Comparison of ENCODE assay signal across 14 cellular contexts in genomic region chr3:16423947-16424673, GRCh38.
DNase-seq lines count a peak whose midpoint lies in the region; ATAC-seq lines count a peak whose summit lies in the region.
"Had no signal": no experiment of that assay in that cellular context is flagged by ENCODE, and none has a peak within 500 bp of the region (broad histone marks: within the 10 kb centered on the region; RNA-seq: fewer than 3 reads in every experiment).

No MANE protein-coding gene starts in this region.

- no peaks in the 10 kb centered on the region for H3K27me3 Mint-ChIP-seq in activated T-cell treated with anti-CD3 and anti-CD28 coated beads, Interleukin-2, amount 50 U/mL, for 4 hours (ENCODE audit: low read depth)

- H3K36me3 Mint-ChIP-seq in activated T-cell treated with anti-CD3 and anti-CD28 coated beads, Interleukin-2, amount 50 U/mL, for 4 hours (ENCODE audit: insufficient read depth): peaks cover 20% of the 10 kb centered on the region

- DNase-seq in activated T-cell treated with anti-CD3 and anti-CD28 coated beads, Interleukin-2, amount 50 U/mL, for 4 hours: no peak
- DNase-seq in dedifferentiated amniotic fluid mesenchymal stem cell (ENCODE audit: extremely low spot score): no peak
- DNase-seq in NCI-H1694 treated with DMSO at 0.1 percent for 48 hours (lab: John Stamatoyannopoulos, UW): no peak
- DNase-seq in hippocampal formation (lab: John Stamatoyannopoulos, UW): no peak
- DNase-seq: BE2C, erythroblast, NCI-H446, retina had no signal

- H3K9me3 Mint-ChIP-seq in activated T-cell treated with anti-CD3 and anti-CD28 coated beads, Interleukin-2, amount 50 U/mL, for 4 hours: no peaks in the 10 kb centered on the region
- H3K9me3 Mint-ChIP-seq: activated T-helper 2 cell treated with anti-CD3 and anti-CD28 coated beads, Interferon-gamma antibody, Interleukin-2, Interleukin-4, amounts not matched to agents 10 μg/mL and 5 μg/mL and 100 μg/mL, durations not matched to agents 14 hours and 24 hours and 36 hours had no signal

- peak; percentile 87 for ATAC-seq in GM18517 (IDR thresholded peaks at IDR 0.05; ENCODE audit: unreplicated experiment)
- peak; percentile 56 for ATAC-seq in GM21381 (IDR thresholded peaks at IDR 0.05; ENCODE audit: unreplicated experiment)
- ATAC-seq in HG02973 (IDR thresholded peaks at IDR 0.05; ENCODE audit: unreplicated experiment): peak; percentile 83
- ATAC-seq in HG03575 (IDR thresholded peaks at IDR 0.05; ENCODE audit: extremely low read depth, insufficient number of reproducible peaks, low FRiP score, unreplicated experiment): peak; percentile 71
- ATAC-seq in activated T-cell treated with anti-CD3 and anti-CD28 coated beads, Interleukin-2, amount 50 U/mL, for 4 hours: no peak
- ATAC-seq: HCT116 had no signal

- peaks cover 9% of the 10 kb centered on the region for H3K4me1 Mint-ChIP-seq in activated T-cell treated with anti-CD3 and anti-CD28 coated beads, Interleukin-2, amount 50 U/mL, for 4 hours (ENCODE audit: low read depth)

- H3K4me3 Mint-ChIP-seq in activated T-cell treated with anti-CD3 and anti-CD28 coated beads, Interleukin-2, amount 50 U/mL, for 4 hours: no peak overlapping the region

Comparison
In these comparisons a context has a peak if more than half of its experiments do, and no peak if none do; other contexts are left out.
1. ATAC-seq: peak in GM18517 (single experiment), GM21381 (single experiment), HG02973 (single experiment) and HG03575 (single experiment); none in activated T-cell treated with anti-CD3 and anti-CD28 coated beads, Interleukin-2, amount 50 U/mL, for 4 hours (0 of 2).